In genomic region chr17:50719924-50720805, GRCh38 we compare ENCODE assay signal across 7 cellular contexts. TPM values are rescaled to one million over a fixed set of nuclear protein-coding genes. Genes with fewer than 3 reads are reported as not detected.
DNase-seq lines count a peak whose midpoint lies in the region; ATAC-seq, FAIRE-seq and TF ChIP-seq lines count a peak whose summit lies in the region.

No MANE protein-coding gene starts in this region.

- in situ Hi-C loops in GM13977 (cut with MboI; ENCODE audit: low pct_unique_long_range_greater_than_20kb, low sequenced_read_pairs, unreplicated experiment), result no loop called here

- no peaks in the 10 kb centered on the region for H3K9me2 ChIP-seq in OCI-LY1 (ENCODE audit: low read depth, low read length)

- H3K4me3 ChIP-seq in OCI-LY1 (ENCODE audit: low read depth, low read length, poor library complexity, severe bottlenecking) (peak overlapping the region; percentile 74), H1 (ENCODE audit: extremely low read depth in 1 of 4, insufficient read depth in 2 of 4, low read depth in 3 of 4, low read length in 4 of 4) (peak overlapping the region; percentile 60 to 95 (median 94)), neutrophil (ENCODE audit: low read depth in 1 of 2, low read length in 1 of 2) (peak overlapping the region; percentile 87 to 88)

- peak overlapping the region; percentile 87 for H3K4me2 ChIP-seq in OCI-LY1 (ENCODE audit: low read length)
- peak overlapping the region; percentile 75 to 92 for H3K4me2 ChIP-seq in H1 (ENCODE audit: insufficient read depth in 1 of 2, low read depth in 2 of 2, low read length in 2 of 2)

- no peak for TF ChIP-seq EP300 in H1 (IDR thresholded peaks at IDR 0.05; ENCODE audit: borderline replicate concordance in 1 of 2, low read depth in 2 of 2, low read length in 2 of 2)

- no peak for TF ChIP-seq RAD21 in H1 (IDR thresholded peaks at IDR 0.05 in 1 of 2, conservative IDR thresholded peaks at IDR 0.05 in 1 of 2; ENCODE audit: low read depth in 2 of 2, low read length in 2 of 2)

- H4K8ac ChIP-seq in H1 (ENCODE audit: extremely low read depth, insufficient read depth, low read length), result peak overlapping the region; percentile 100

- no peak overlapping the region for H2BK20ac ChIP-seq in H1 (ENCODE audit: low read length)

- 0 out of 2 replicates have a peak, but pooled peaks cover 7% of the 10 kb centered on the region for H4K20me1 ChIP-seq in OCI-LY1 (ENCODE audit: insufficient read depth, low read length)
- H4K20me1 ChIP-seq in H1 (replicated peaks in 1 of 2; ENCODE audit: control insufficient read depth in 1 of 2, insufficient read depth in 2 of 2, low read length in 2 of 2), result peaks cover 15 to 27% of the 10 kb centered on the region in 2 experiments

- H2BK5ac ChIP-seq in H1 (ENCODE audit: low read depth, low read length), result peak overlapping the region; percentile 98

- no peak overlapping the region for H3K23ac ChIP-seq in H1 (ENCODE audit: insufficient read length)

- H2BK120ac ChIP-seq in H1 (replicated peaks; ENCODE audit: low read depth, low read length), result no peak overlapping the region

- H3K23me2 ChIP-seq in H1 (ENCODE audit: low read depth, low read length), result no peaks in the 10 kb centered on the region; the same call in 1 of the 2 replicates

- no peak overlapping the region for H3K56ac ChIP-seq in H1 (replicated peaks; ENCODE audit: insufficient read length, low read depth, low read length)

- TF ChIP-seq POLR2A in H1 (IDR thresholded peaks at IDR 0.05; ENCODE audit: control extremely low read depth in 1 of 2, low read depth in 2 of 2, low read length in 2 of 2), result no peak

- 1% methylated on average over 23 of the region's 25 CpGs; no CpG with 5 or more reads in 1 of the 2 experiments for WGBS in H1 (ENCODE audit: extremely low coverage in 1 of 2, insufficient coverage in 1 of 2, insufficient read length in 1 of 2, insufficient replicate concordance in 2 of 2, low coverage in 1 of 2, low lambda C conversion rate in 2 of 2, missing lambda C conversion rate in 1 of 2), 2 experiments

- H2AK5ac ChIP-seq in H1 (ENCODE audit: low read depth, low read length), result no peak overlapping the region

- H4K91ac ChIP-seq in H1 (replicated peaks; ENCODE audit: insufficient read length, low read length), result peak overlapping the region; percentile 75

- H3K4me1 ChIP-seq in OCI-LY1 (ENCODE audit: insufficient read depth, low read length, severe bottlenecking), result peaks cover 39% of the 10 kb centered on the region
- H3K4me1 ChIP-seq in H1 (replicated peaks in 1 of 4; ENCODE audit: control insufficient read depth in 3 of 4, insufficient read depth in 4 of 4, low read length in 3 of 4), result peaks cover 0 to 8% (median 2%) of the 10 kb centered on the region in 4 experiments; a peak in 3 of 7 replicates
- H3K4me1 ChIP-seq in neutrophil (ENCODE audit: control insufficient read depth in 1 of 2, insufficient read depth in 1 of 2, low read depth in 1 of 2, low read length in 1 of 2), result peaks cover 43 to 52% of the 10 kb centered on the region in 2 experiments

- H3K27ac ChIP-seq in OCI-LY1 (ENCODE audit: low read depth, low read length, poor library complexity, severe bottlenecking) (peak overlapping the region; percentile 79), H1 (ENCODE audit: low read depth, low read length) (peak overlapping the region; percentile 99), neutrophil (peak overlapping the region; percentile 91)

- H2AFZ ChIP-seq in OCI-LY1 (ENCODE audit: low read length) (no peak overlapping the region), H1 (ENCODE audit: low read length) (no peak overlapping the region)

- H3K79me2 ChIP-seq in OCI-LY1 (ENCODE audit: insufficient read depth, low read length) (peaks cover 57% of the 10 kb centered on the region), H1 (ENCODE audit: control insufficient read depth in 1 of 2, insufficient read depth in 2 of 2, low read length in 2 of 2) (peaks cover 52 to 58% of the 10 kb centered on the region in 2 experiments)

- H2BK12ac ChIP-seq in H1 (ENCODE audit: low read depth, low read length), result no peak overlapping the region

- DNase-seq in GM13977 (ENCODE audit: low spot score), result peak; percentile 44
- DNase-seq in H1 (ENCODE audit: low read depth in 1 of 2, low spot score in 2 of 2), result no peak
- no peak for DNase-seq in RCC 7860 (ENCODE audit: low spot score)

- H2BK15ac ChIP-seq in H1 (ENCODE audit: low read length), result no peak overlapping the region

- no peak overlapping the region for H3K18ac ChIP-seq in H1 (ENCODE audit: extremely low read depth, low read length)

- FAIRE-seq in H1 (lab: Jason Lieb, UNC) (no peak), RCC 7860 (lab: Jason Lieb, UNC) (no peak)

- H3K36me3 ChIP-seq in OCI-LY1 (ENCODE audit: insufficient read depth, low read length), result peaks cover 32% of the 10 kb centered on the region
- H3K36me3 ChIP-seq in H1 (ENCODE audit: control insufficient read depth in 2 of 4, insufficient read depth in 4 of 4, low read length in 3 of 4), result 0 out of 8 replicates have a peak, but pooled peaks cover 0 to 5% (median 1%) of the 10 kb centered on the region in 4 experiments
- H3K36me3 ChIP-seq in neutrophil, result no peaks in the 10 kb centered on the region

- CTCF ChIA-PET in H1 (lab: Charles Lee; ENCODE audit: partially characterized antibody), result no interaction called here

- no peaks in the 10 kb centered on the region for H3F3A ChIP-seq in OCI-LY1 (ENCODE audit: insufficient read depth, low read length)

- H3K27me3 ChIP-seq in OCI-LY1 (ENCODE audit: insufficient read depth, low read length) (no peaks in the 10 kb centered on the region), H1 (replicated peaks in 1 of 4; ENCODE audit: control insufficient read depth in 3 of 4, extremely low read depth in 1 of 4, insufficient read depth in 3 of 4, low read length in 3 of 4) (no peaks in the 10 kb centered on the region), neutrophil (no peaks in the 10 kb centered on the region)

- peak overlapping the region; percentile 92 for H3K4ac ChIP-seq in H1 (replicated peaks; ENCODE audit: insufficient read length, low read depth, low read length)

- peak overlapping the region; percentile 85 for H3K9ac ChIP-seq in OCI-LY1 (ENCODE audit: low read length)
- H3K9ac ChIP-seq in H1 (replicated peaks in 1 of 4; ENCODE audit: extremely low read depth in 1 of 4, low read depth in 3 of 4, low read length in 3 of 4), result peak overlapping the region; percentile 94 to 100 (median 98)

- no peaks in the 10 kb centered on the region for H3K79me1 ChIP-seq in H1 (ENCODE audit: low read depth, low read length)

- H3K9me3 ChIP-seq in OCI-LY1 (ENCODE audit: low read length) (no peaks in the 10 kb centered on the region), H1 (ENCODE audit: insufficient read depth in 2 of 2, low read depth in 1 of 2, low read length in 1 of 2) (no peaks in the 10 kb centered on the region), neutrophil (no peaks in the 10 kb centered on the region)

- peak overlapping the region; percentile 98 for H4K5ac ChIP-seq in H1 (ENCODE audit: insufficient read length, low read depth, low read length)

- ATAC-seq in GM21723 (IDR thresholded peaks at IDR 0.05; ENCODE audit: unreplicated experiment) (no peak), GM19035 (IDR thresholded peaks at IDR 0.05; ENCODE audit: unreplicated experiment) (no peak)

- TF ChIP-seq CTCF in GM13977 (IDR thresholded peaks at IDR 0.05; ENCODE audit: extremely low read depth, insufficient read depth, missing control alignments) (no peak), OCI-LY1 (IDR thresholded peaks at IDR 0.05; ENCODE audit: low read length) (no peak), H1 (IDR thresholded peaks at IDR 0.05; ENCODE audit: control extremely low read depth in 1 of 3, insufficient read depth in 1 of 3, low read depth in 1 of 3, low read length in 3 of 3) (no peak), neutrophil (IDR thresholded peaks at IDR 0.05) (no peak)

- POLR2A ChIA-PET in H1 (lab: Charles Lee; ENCODE audit: partially characterized antibody), result interaction anchor here (0.6 to 3.5 kb wide), 14 partner anchors 8 to 446 kb away, joined by 3 to 34 read pairs (median 4); partner anchors contain the start of genes ANKRD40, NME2 and TOB1

- H3K14ac ChIP-seq in H1 (ENCODE audit: insufficient read length), result peak overlapping the region; percentile 87

TF ChIP-seq in H1, 55 proteins besides CTCF, POLR2A, EP300 and RAD21:
- TF ChIP-seq KDM4A (IDR thresholded peaks at IDR 0.05; ENCODE audit: low read depth, low read length, severe bottlenecking), result peak; percentile 16
- TF ChIP-seq YY1 (IDR thresholded peaks at IDR 0.05; ENCODE audit: low read depth, low read length), result no peak
TF ChIP-seq in H1: peak in this region for 1.

RNA-seq across cellular contexts. Expression of gene LUC7L3, which starts 0.8 kb away (rescaled TPM):
- 126 and 128 TPM in 2 replicates for total RNA-seq in H1 (2021; fragmentation: NEBNext Ultra II Directional; extraction: Animal tissue kit (Norgen Biotek cat#: 25700))
- polyA plus RNA-seq in H1 (2011; rRNA removed), result 102 and 103 TPM in 2 replicates
- 142 TPM for polyA plus RNA-seq in H1 (2011; cell fraction: cytosol; rRNA removed)
- polyA plus RNA-seq in H1 (2011; cell fraction: nucleus; rRNA removed), result 251 TPM
- 169 to 344 TPM (median 176 TPM) in 4 replicates for polyA plus RNA-seq in H1 (2012, experiment 1 of 2)
- polyA plus RNA-seq in H1 (2012, experiment 2 of 2), result 16.5 TPM
- polyA plus RNA-seq in H1 (2013, experiment 1 of 2), result 286 TPM
- 257 TPM for polyA plus RNA-seq in H1 (2013, experiment 2 of 2)
- polyA minus RNA-seq in H1 (2011; rRNA and poly(A)+ RNA removed), result 15.2 and 22.5 TPM in 2 replicates
- 26.9 TPM for polyA minus RNA-seq in H1 (2011; cell fraction: cytosol; rRNA and poly(A)+ RNA removed)
- 128 TPM for polyA minus RNA-seq in H1 (2011; cell fraction: nucleus; rRNA and poly(A)+ RNA removed)

RNA-seq across cellular contexts. Expression of gene ANKRD40, which starts 12.5 kb away (rescaled TPM):
- 50.1 and 54.3 TPM in 2 replicates for total RNA-seq in H1 (2021; fragmentation: NEBNext Ultra II Directional; extraction: Animal tissue kit (Norgen Biotek cat#: 25700))
- 19.7 and 26.1 TPM in 2 replicates for polyA plus RNA-seq in H1 (2011; rRNA removed)
- polyA plus RNA-seq in H1 (2011; cell fraction: cytosol; rRNA removed), result 28.3 TPM
- polyA plus RNA-seq in H1 (2011; cell fraction: nucleus; rRNA removed), result 14.5 TPM
- 21.9 to 29.8 TPM (median 24.2 TPM) in 4 replicates for polyA plus RNA-seq in H1 (2012, experiment 1 of 2)
- 8.3 TPM for polyA plus RNA-seq in H1 (2012, experiment 2 of 2)
- polyA plus RNA-seq in H1 (2013, experiment 1 of 2), result 28.3 TPM
- polyA plus RNA-seq in H1 (2013, experiment 2 of 2), result 29.0 TPM
- 31.2 and 33.8 TPM in 2 replicates for polyA minus RNA-seq in H1 (2011; rRNA and poly(A)+ RNA removed)
- 21.9 TPM for polyA minus RNA-seq in H1 (2011; cell fraction: cytosol; rRNA and poly(A)+ RNA removed)
- polyA minus RNA-seq in H1 (2011; cell fraction: nucleus; rRNA and poly(A)+ RNA removed), result 18.0 TPM

RNA-seq across cellular contexts. Expression of gene ANKRD40CL, which starts 47.2 kb away (rescaled TPM):
- not detected in 2 replicates for total RNA-seq in H1 (2021; fragmentation: NEBNext Ultra II Directional; extraction: Animal tissue kit (Norgen Biotek cat#: 25700))
- not detected in 2 replicates for polyA plus RNA-seq in H1 (2011; rRNA removed)
- polyA plus RNA-seq in H1 (2011; cell fraction: cytosol; rRNA removed), result not detected
- polyA plus RNA-seq in H1 (2011; cell fraction: nucleus; rRNA removed), result not detected
- polyA plus RNA-seq in H1 (2012, experiment 1 of 2), result not detected in 4 replicates
- polyA plus RNA-seq in H1 (2012, experiment 2 of 2), result not detected
- not detected for polyA plus RNA-seq in H1 (2013, experiment 1 of 2)
- polyA plus RNA-seq in H1 (2013, experiment 2 of 2), result not detected
- polyA minus RNA-seq in H1 (2011; rRNA and poly(A)+ RNA removed), result not detected in 2 replicates
- not detected for polyA minus RNA-seq in H1 (2011; cell fraction: cytosol; rRNA and poly(A)+ RNA removed)
- not detected for polyA minus RNA-seq in H1 (2011; cell fraction: nucleus; rRNA and poly(A)+ RNA removed)
